Comparison of ENCODE assay signal across 1 cellular context in the genomic region with DNA sequence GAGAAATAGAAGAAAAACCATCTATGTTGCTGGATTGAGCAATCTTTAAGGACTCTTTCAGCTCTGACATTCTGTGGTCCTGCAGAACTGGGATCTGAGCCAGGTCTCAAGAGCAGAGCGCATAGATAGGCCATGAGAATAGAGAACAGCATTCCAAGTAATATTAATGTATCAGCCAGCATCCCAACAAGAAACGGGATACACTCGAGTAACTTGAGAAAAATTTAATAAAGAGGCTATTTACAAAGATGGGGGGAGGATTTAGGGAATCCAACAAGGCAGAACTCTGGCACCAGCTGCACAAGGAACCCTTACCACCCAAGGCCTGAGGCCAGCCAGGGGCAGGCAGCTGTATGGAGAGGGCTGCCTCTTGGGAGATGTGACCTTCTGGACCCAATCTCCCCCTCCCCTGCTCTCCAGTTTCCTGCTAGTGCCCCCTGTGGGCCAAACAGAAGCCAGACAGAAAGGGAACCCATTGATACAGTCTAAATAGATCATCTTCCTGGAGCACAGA.
TF ChIP-seq lines count a peak whose summit lies in the region.

No MANE protein-coding gene starts in this region.

TF ChIP-seq in SK-N-SH, 30 proteins besides CTCF, POLR2A, EP300 and RAD21 (continued from another document):
- 0 out of 2 replicates have a peak, but pooled peaks have one; percentile 18 for TF ChIP-seq SMC3 (IDR thresholded peaks at IDR 0.05; ENCODE audit: low read depth, low read length)
